In genomic region chr6:167825759-167826229, GRCh38 we compare ENCODE assay signal across 1 cellular context.
TF ChIP-seq lines count a peak whose summit lies in the region.

No MANE protein-coding gene starts in this region.

TF ChIP-seq in HCT116, 20 proteins besides CTCF, POLR2A, EP300 and RAD21 (continued from another document):
- TF ChIP-seq ZBTB33 (IDR thresholded peaks at IDR 0.05; ENCODE audit: extremely low read depth, insufficient replicate concordance, low read length) (no peak), ATF3 (IDR thresholded peaks at IDR 0.05) (no peak), ELF1 (IDR thresholded peaks at IDR 0.05; ENCODE audit: borderline replicate concordance, low read depth) (no peak), JUND (IDR thresholded peaks at IDR 0.05) (no peak), CBX3 (IDR thresholded peaks at IDR 0.05; ENCODE audit: low read depth) (no peak), SIN3A (IDR thresholded peaks at IDR 0.05; ENCODE audit: low read depth) (no peak), EGR1 (IDR thresholded peaks at IDR 0.05; ENCODE audit: low read depth) (no peak), ZNF274 (IDR thresholded peaks at IDR 0.05; ENCODE audit: low read depth, low read length) (no peak), MAX (IDR thresholded peaks at IDR 0.05) (no peak), TCF7L2 (IDR thresholded peaks at IDR 0.05; ENCODE audit: borderline replicate concordance, extremely low read depth, insufficient read depth, insufficient read length) (no peak), EZH2 (IDR thresholded peaks at IDR 0.05) (no peak), REST (IDR thresholded peaks at IDR 0.05; ENCODE audit: low read depth) (no peak), YY1 (IDR thresholded peaks at IDR 0.05; ENCODE audit: extremely low read depth, insufficient replicate concordance, low read depth, low read length) (no peak)
